In the genomic region with DNA sequence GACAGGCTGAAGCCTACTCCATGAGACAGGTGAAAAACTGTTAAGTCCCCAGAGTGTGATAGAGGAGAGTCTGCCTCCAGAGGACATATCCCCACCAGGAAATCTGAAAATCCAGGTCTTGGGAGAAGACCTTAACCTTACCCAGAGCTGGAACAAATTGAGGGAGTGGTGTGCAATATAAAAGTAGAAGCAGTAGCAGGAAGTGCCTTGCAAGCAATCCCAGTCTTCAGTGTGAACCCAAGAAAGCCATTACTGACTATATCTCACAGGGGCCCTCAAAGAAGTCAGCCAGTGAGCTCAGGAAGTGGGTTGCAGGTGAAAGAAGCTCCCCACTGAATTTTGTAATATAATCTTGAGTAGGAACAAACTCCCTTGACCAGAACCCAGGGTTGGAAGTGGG, we compare ENCODE assay signal across 26 cellular contexts.
"Had no signal": no experiment of that assay in that cellular context is flagged by ENCODE, and none has a peak within 500 bp of the region (broad histone marks: within the 10 kb centered on the region; RNA-seq: fewer than 3 reads in every experiment).

No MANE protein-coding gene starts in this region.

- H3K36me3 ChIP-seq: adrenal gland, heart left ventricle had no signal

- H3K4me3 ChIP-seq: adrenal gland, body of pancreas, heart left ventricle had no signal

- H3K27me3 ChIP-seq: adrenal gland, body of pancreas had no signal

- DNase-seq: activated B cell treated with CpG ODN at 0.5 μM for 24 hours; activated CD4-positive, alpha-beta T cell treated with anti-CD3 and anti-CD28 coated beads for 48 hours; activated CD4-positive, alpha-beta T cell treated with anti-CD3 and anti-CD28 coated beads, Interleukin-2, amount 50 U/mL, for 1 hour; activated CD4-positive, alpha-beta T cell treated with anti-CD3 and anti-CD28 coated beads, Interleukin-2, amount 50 U/mL, for 48 hours; activated CD8-positive, alpha-beta memory T cell treated with anti-CD3 and anti-CD28 coated beads for 24 hours; activated CD8-positive, alpha-beta T cell treated with anti-CD3 and anti-CD28 coated beads for 36 hours; activated effector memory CD4-positive, alpha-beta T cell treated with Interleukin-2 at 50 U/mL for 16 hours; activated naive CD4-positive, alpha-beta T cell treated with anti-CD3 and anti-CD28 coated beads for 36 hours; activated naive CD8-positive, alpha-beta T cell treated with anti-CD3 and anti-CD28 coated beads for 36 hours; activated naive CD8-positive, alpha-beta T cell treated with anti-CD3 and anti-CD28 coated beads, Interleukin-2, amount 50 U/mL, for 24 hours; activated T-cell treated with anti-CD3 and anti-CD28 coated beads, Interleukin-2, amount 50 U/mL, for 4 hours; adrenal gland; amygdala; aorta; body of pancreas; caudate nucleus; effector CD8-positive, alpha-beta T cell; endodermal cell; foreskin fibroblast; heart left ventricle; T-helper 2 cell had no signal

- ATAC-seq: activated CD4-positive, CD25-positive, alpha-beta regulatory T cell treated with anti-CD3 and anti-CD28 coated beads, Interleukin-2, amount 50 U/mL, for 24 hours; activated CD8-positive, alpha-beta T cell treated with anti-CD3 and anti-CD28 coated beads for 36 hours; activated naive CD8-positive, alpha-beta T cell treated with anti-CD3 and anti-CD28 coated beads, Interleukin-2, amount 50 U/mL, for 24 hours; activated T-cell treated with anti-CD3 and anti-CD28 coated beads, Interleukin-2, amount 50 U/mL, for 4 hours; activated T-helper 17 cell treated with anti-CD3 and anti-CD28 coated beads, Interleukin-2, amount 50 U/mL, for 72 hours; body of pancreas; esophagus mucosa had no signal

- FAIRE-seq: TTC549 had no signal

- H3K4me1 ChIP-seq: adrenal gland, body of pancreas, heart left ventricle had no signal

- H3K9me3 ChIP-seq: adrenal gland, body of pancreas had no signal

- H3K27ac ChIP-seq: adrenal gland, body of pancreas, heart left ventricle, VCaP had no signal
